8 cellular contexts compared by ENCODE assay signal in genomic region chr11:64652586-64653387, GRCh38.
A peak's percentile ranks its signal among the peaks of the same experiment; 100 is the strongest.
DNase-seq lines count a peak whose midpoint lies in the region; ATAC-seq lines count a peak whose summit lies in the region.

No MANE protein-coding gene starts in this region.

- no peak overlapping the region for H2AK5ac ChIP-seq in mesenchymal stem cell (ENCODE audit: low read length, severe bottlenecking)

- H3K4me3 Mint-ChIP-seq in activated CD4-positive, alpha-beta memory T cell treated with anti-CD3 and anti-CD28 coated beads, Interleukin-2, amount 10 ng/mL, durations not matched to agents 7 days and 5 days: no peak overlapping the region

- no peak overlapping the region for H3K4me3 ChIP-seq in mesenchymal stem cell (ENCODE audit: insufficient read depth in 1 of 2, low read depth in 1 of 2, low read length in 2 of 2)

- H2BK12ac ChIP-seq in mesenchymal stem cell (ENCODE audit: low read length in 2 of 2): no peak overlapping the region

- peaks cover 6% of the 10 kb centered on the region for H3K4me1 Mint-ChIP-seq in activated CD4-positive, alpha-beta memory T cell treated with anti-CD3 and anti-CD28 coated beads, Interleukin-2, amount 10 ng/mL, durations not matched to agents 7 days and 5 days

- no peaks in the 10 kb centered on the region for H3K27me3 Mint-ChIP-seq in activated CD4-positive, alpha-beta memory T cell treated with anti-CD3 and anti-CD28 coated beads, Interleukin-2, amount 10 ng/mL, durations not matched to agents 7 days and 5 days

- no peak overlapping the region for H2AFZ ChIP-seq in mesenchymal stem cell (ENCODE audit: low read depth, low read length)

- H3K36me3 Mint-ChIP-seq in activated CD4-positive, alpha-beta memory T cell treated with anti-CD3 and anti-CD28 coated beads, Interleukin-2, amount 10 ng/mL, durations not matched to agents 7 days and 5 days (ENCODE audit: low read depth): no peaks in the 10 kb centered on the region

- no peak overlapping the region for H4K8ac ChIP-seq in mesenchymal stem cell (ENCODE audit: low read length)

- no peak overlapping the region for H3K27ac ChIP-seq in mesenchymal stem cell (ENCODE audit: low read length, poor library complexity, severe bottlenecking)

- H3K14ac ChIP-seq in mesenchymal stem cell (ENCODE audit: low read length in 2 of 2): peak overlapping the region in 1 of 2 experiments; percentile 19

- no peak overlapping the region for H4K91ac ChIP-seq in mesenchymal stem cell (ENCODE audit: low read length)

- no peak overlapping the region for H2BK5ac ChIP-seq in mesenchymal stem cell (ENCODE audit: low read depth, low read length, poor library complexity, severe bottlenecking)

- no peak overlapping the region for H2BK120ac ChIP-seq in mesenchymal stem cell (ENCODE audit: low read depth, low read length)

- no peak overlapping the region for H3K27ac Mint-ChIP-seq in activated CD4-positive, alpha-beta memory T cell treated with anti-CD3 and anti-CD28 coated beads, Interleukin-2, amount 10 ng/mL, durations not matched to agents 7 days and 5 days

- no peaks in the 10 kb centered on the region for H3K9me3 Mint-ChIP-seq in activated CD4-positive, alpha-beta memory T cell treated with anti-CD3 and anti-CD28 coated beads, Interleukin-2, amount 10 ng/mL, durations not matched to agents 7 days and 5 days

- H2BK15ac ChIP-seq in mesenchymal stem cell (ENCODE audit: low read depth, poor library complexity, severe bottlenecking): no peak overlapping the region

- H3K4me2 ChIP-seq in mesenchymal stem cell (ENCODE audit: low read length, poor library complexity, severe bottlenecking): no peak overlapping the region

- no peaks in the 10 kb centered on the region for H3K9me3 ChIP-seq in mesenchymal stem cell (ENCODE audit: control insufficient read depth, low read length)

- POLR2A ChIA-PET in activated CD4-positive, alpha-beta memory T cell treated with anti-CD3 and anti-CD28 coated beads, Interleukin-2, amount 10 ng/mL, durations not matched to agents 7 days and 5 days (lab: Charles Lee): interaction anchor here (1.3 kb wide), 1 partner anchor 293 kb away, joined by 3 read pairs; no protein-coding TSS in a partner anchor

- no peak overlapping the region for H3K23ac ChIP-seq in mesenchymal stem cell (ENCODE audit: low read length in 2 of 2)

- no peaks in the 10 kb centered on the region for H3K36me3 ChIP-seq in mesenchymal stem cell (ENCODE audit: control insufficient read depth in 1 of 2, insufficient read depth in 2 of 2, low read depth in 1 of 2, low read length in 2 of 2)

- 57% methylated on average over 13 of the region's 13 CpGs for WGBS in mesenchymal stem cell

- DNase-seq in Ammon's horn (ENCODE audit: low spot score): peak; percentile 89
- peak; percentile 39 for DNase-seq in HCEC 1CT
- DNase-seq in NCI-H524 treated with DMSO at 0.1 percent for 48 hours (lab: John Stamatoyannopoulos, UW): peak; percentile 46
- DNase-seq in activated CD4-positive, alpha-beta memory T cell treated with anti-CD3 and anti-CD28 coated beads, Interleukin-2, amount 10 ng/mL, durations not matched to agents 7 days and 5 days: peak; percentile 72
- DNase-seq in effector CD8-positive, alpha-beta T cell (lab: John Stamatoyannopoulos, UW): peak; percentile 58
- peak; percentile 77 for DNase-seq in mesenchymal stem cell
- DNase-seq in stimulated activated CD8-positive, alpha-beta memory T cell treated with anti-CD3 and anti-CD28 coated beads, Interleukin-15, amount 100 ng/mL, for 48 hours (ENCODE audit: low read depth in 2 of 2): peak; percentile 36 to 54

- H3K9ac ChIP-seq in mesenchymal stem cell (ENCODE audit: low read length): no peak overlapping the region

- CTCF ChIA-PET in activated CD4-positive, alpha-beta memory T cell treated with anti-CD3 and anti-CD28 coated beads, Interleukin-2, amount 10 ng/mL, durations not matched to agents 7 days and 5 days (lab: Charles Lee): interaction anchor here (0.7 to 2.8 kb wide), 6 partner anchors 14 to 293 kb away, joined by 3 to 17 read pairs (median 3); no protein-coding TSS in a partner anchor

- no peak overlapping the region for H3K4ac ChIP-seq in mesenchymal stem cell (ENCODE audit: low read depth in 1 of 2, low read length in 2 of 2)

- H3K18ac ChIP-seq in mesenchymal stem cell (ENCODE audit: low read depth in 1 of 2, low read length in 2 of 2): no peak overlapping the region

- peaks cover 2% of the 10 kb centered on the region for H3K4me1 ChIP-seq in mesenchymal stem cell (ENCODE audit: control insufficient read depth, insufficient read depth, low read depth, low read length)

- no peak for ATAC-seq in HG02571 (IDR thresholded peaks at IDR 0.05; ENCODE audit: unreplicated experiment)

- no peaks in the 10 kb centered on the region for H3K79me1 ChIP-seq in mesenchymal stem cell (replicated peaks; ENCODE audit: low read length, poor library complexity, severe bottlenecking)

- peaks cover 39 to 50% of the 10 kb centered on the region in 2 experiments for H3K27me3 ChIP-seq in mesenchymal stem cell (ENCODE audit: control insufficient read depth in 1 of 2, insufficient read depth in 1 of 2, low read length in 2 of 2)

Comparison
In these comparisons a context has a peak if more than half of its experiments do, and no peak if none do; other contexts are left out.
1. DNase-seq: peak in every context shown above with its lines; median percentile 89 in Ammon's horn; 77 in mesenchymal stem cell; 72 in activated CD4-positive, alpha-beta memory T cell treated with anti-CD3 and anti-CD28 coated beads, Interleukin-2, amount 10 ng/mL, durations not matched to agents 7 days and 5 days; 58 in effector CD8-positive, alpha-beta T cell; 46 in NCI-H524 treated with DMSO at 0.1 percent for 48 hours; 45 in stimulated activated CD8-positive, alpha-beta memory T cell treated with anti-CD3 and anti-CD28 coated beads, Interleukin-15, amount 100 ng/mL, for 48 hours; 39 in HCEC 1CT.